ENCODE assay signal across 17 cellular contexts in the genomic region with DNA sequence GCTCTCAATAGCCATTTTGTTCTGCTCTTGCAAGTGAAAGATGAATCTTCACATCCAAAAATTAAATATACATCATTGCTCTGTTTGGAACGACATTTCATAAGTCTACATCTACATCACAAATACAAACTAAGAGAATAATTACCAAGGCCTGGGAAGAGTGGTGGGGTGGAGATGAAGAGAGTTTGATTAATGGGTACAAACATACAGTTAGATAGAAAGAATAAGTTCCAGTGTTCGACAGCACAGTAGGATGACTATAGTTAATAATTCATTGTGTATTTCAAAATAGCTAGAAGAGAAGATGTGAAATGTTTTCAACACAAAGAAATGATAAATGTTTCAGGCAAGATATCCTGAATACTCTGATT. TPM values are rescaled to one million over a fixed set of nuclear protein-coding genes. Genes with fewer than 3 reads are reported as not detected.
DNase-seq lines count a peak whose midpoint lies in the region; ATAC-seq, FAIRE-seq and TF ChIP-seq lines count a peak whose summit lies in the region.
"Had no signal": no experiment of that assay in that cellular context is flagged by ENCODE, and none has a peak within 500 bp of the region (broad histone marks: within the 10 kb centered on the region; RNA-seq: fewer than 3 reads in every experiment).

No MANE protein-coding gene starts in this region.

- H3K79me2 ChIP-seq in astrocyte (ENCODE audit: insufficient read depth, low read length), result no peaks in the 10 kb centered on the region

- H3K27me3 ChIP-seq in BLaER1 (no peaks in the 10 kb centered on the region), astrocyte (ENCODE audit: insufficient read depth, low read length) (no peaks in the 10 kb centered on the region), psoas muscle (ENCODE audit: insufficient read depth in 3 of 3, low read length in 2 of 3) (no peaks in the 10 kb centered on the region)
- H3K27me3 ChIP-seq: BE2C had no signal

- peaks cover 30% of the 10 kb centered on the region for H3K9me3 ChIP-seq in BLaER1
- no peaks in the 10 kb centered on the region for H3K9me3 ChIP-seq in astrocyte (ENCODE audit: insufficient read depth, low read depth, low read length)
- no peaks in the 10 kb centered on the region for H3K9me3 ChIP-seq in psoas muscle
- H3K9me3 ChIP-seq: BE2C, Caco-2 had no signal

- H4K20me1 ChIP-seq in BLaER1 (no peaks in the 10 kb centered on the region), astrocyte (ENCODE audit: insufficient read depth, low read length) (no peaks in the 10 kb centered on the region)

- H3K9ac ChIP-seq in BLaER1 (no peak overlapping the region), astrocyte (ENCODE audit: low read length) (no peak overlapping the region)
- H3K9ac ChIP-seq: KMS-11 had no signal

- no peak overlapping the region for H3K27ac Mint-ChIP-seq in astrocyte (ENCODE audit: unreplicated experiment)
- no peak overlapping the region for H3K27ac Mint-ChIP-seq in activated T-helper 2 cell treated with anti-CD3 and anti-CD28 coated beads, Interferon-gamma antibody, Interleukin-2, Interleukin-4, amounts not matched to agents 10 μg/mL and 5 μg/mL and 100 μg/mL, durations not matched to agents 14 hours and 24 hours and 36 hours
- H3K27ac Mint-ChIP-seq: CD8-positive, alpha-beta memory T cell; H9 had no signal

- ATAC-seq in psoas muscle (no peak), HG03097 (IDR thresholded peaks at IDR 0.05; ENCODE audit: low FRiP score, unreplicated experiment) (no peak)

- H3K4me1 ChIP-seq in BLaER1, result peaks cover 27% of the 10 kb centered on the region
- peaks cover 6% of the 10 kb centered on the region for H3K4me1 ChIP-seq in astrocyte (ENCODE audit: insufficient read depth, low read length)
- peaks cover 14% of the 10 kb centered on the region for H3K4me1 ChIP-seq in psoas muscle
- H3K4me1 ChIP-seq: BE2C had no signal

- peaks cover 3% of the 10 kb centered on the region for H3K4me1 Mint-ChIP-seq in astrocyte (ENCODE audit: low read depth, unreplicated experiment)
- H3K4me1 Mint-ChIP-seq in activated T-helper 2 cell treated with anti-CD3 and anti-CD28 coated beads, Interferon-gamma antibody, Interleukin-2, Interleukin-4, amounts not matched to agents 10 μg/mL and 5 μg/mL and 100 μg/mL, durations not matched to agents 14 hours and 24 hours and 36 hours (ENCODE audit: low read depth), result no peaks in the 10 kb centered on the region
- H3K4me1 Mint-ChIP-seq: CD8-positive, alpha-beta memory T cell; H9 had no signal

- FAIRE-seq in HTR-8/SVneo (lab: Jason Lieb, UNC) (peak; percentile 4), astrocyte (lab: Jason Lieb, UNC) (no peak)
- FAIRE-seq: G401.6, GM12891 had no signal

- H3K36me3 Mint-ChIP-seq in astrocyte (ENCODE audit: low read depth, unreplicated experiment), result no peaks in the 10 kb centered on the region
- no peaks in the 10 kb centered on the region for H3K36me3 Mint-ChIP-seq in activated T-helper 2 cell treated with anti-CD3 and anti-CD28 coated beads, Interferon-gamma antibody, Interleukin-2, Interleukin-4, amounts not matched to agents 10 μg/mL and 5 μg/mL and 100 μg/mL, durations not matched to agents 14 hours and 24 hours and 36 hours (ENCODE audit: low read depth)
- H3K36me3 Mint-ChIP-seq: CD8-positive, alpha-beta memory T cell had no signal

- 92 to 95% (median 94%) methylated on average over 2 of the region's 2 CpGs for WGBS in psoas muscle, 3 donors

- intact Hi-C loops in psoas muscle (cut with DNase I) (no loop called here), posterior vena cava (cut with DNase I) (no loop called here)
- intact Hi-C loops in activated T-helper 2 cell treated with anti-CD3 and anti-CD28 coated beads, Interferon-gamma antibody, Interleukin-2, Interleukin-4, amounts not matched to agents 10 μg/mL and 5 μg/mL and 100 μg/mL, durations not matched to agents 14 hours and 24 hours and 36 hours (cut with micrococcal nuclease), result no loop called here

- H3K27ac ChIP-seq in BLaER1, result peak overlapping the region; percentile 39; the same call in 1 of the 2 replicates
- peak overlapping the region; percentile 19 for H3K27ac ChIP-seq in astrocyte (ENCODE audit: low read depth, low read length)
- peak overlapping the region; percentile 85 for H3K27ac ChIP-seq in psoas muscle
- H3K27ac ChIP-seq: KMS-11 had no signal

- H3K4me2 ChIP-seq in BLaER1 (peak overlapping the region; percentile 55), astrocyte (ENCODE audit: low read length) (peak overlapping the region; percentile 63)
- H3K4me2 ChIP-seq: KMS-11 had no signal

- TF ChIP-seq CTCF in astrocyte (IDR thresholded peaks at IDR 0.05; ENCODE audit: insufficient read depth, low read depth, low read length) (no peak), psoas muscle (IDR thresholded peaks at IDR 0.05) (no peak)

- H3K4me3 ChIP-seq in BLaER1 (no peak overlapping the region), astrocyte (ENCODE audit: insufficient read depth, low read depth, low read length) (no peak overlapping the region), psoas muscle (no peak overlapping the region)

- H3K36me3 ChIP-seq in BLaER1 (0 out of 2 replicates have a peak, but pooled peaks cover 4% of the 10 kb centered on the region), astrocyte (ENCODE audit: insufficient read depth, low read length) (no peaks in the 10 kb centered on the region), psoas muscle (ENCODE audit: insufficient read depth in 1 of 2, low read depth in 1 of 2) (no peaks in the 10 kb centered on the region)
- H3K36me3 ChIP-seq: BE2C had no signal

- DNase-seq in HTR-8/SVneo (ENCODE audit: insufficient read length, low spot score) (no peak), astrocyte (ENCODE audit: low read depth) (no peak), psoas muscle (no peak), posterior vena cava (ENCODE audit: low spot score) (no peak), NCI-H1417 (lab: John Stamatoyannopoulos, UW) (no peak)
- DNase-seq in activated T-helper 2 cell treated with anti-CD3 and anti-CD28 coated beads, Interferon-gamma antibody, Interleukin-2, Interleukin-4, amounts not matched to agents 10 μg/mL and 5 μg/mL and 100 μg/mL, durations not matched to agents 14 hours and 24 hours and 36 hours (ENCODE audit: low spot score), result no peak
- DNase-seq: BE2C; Caco-2; CD8-positive, alpha-beta memory T cell; GOT3; H9 had no signal

- peaks cover 2% of the 10 kb centered on the region for H3K27me3 Mint-ChIP-seq in astrocyte (ENCODE audit: low read depth, unreplicated experiment)
- H3K27me3 Mint-ChIP-seq in activated T-helper 2 cell treated with anti-CD3 and anti-CD28 coated beads, Interferon-gamma antibody, Interleukin-2, Interleukin-4, amounts not matched to agents 10 μg/mL and 5 μg/mL and 100 μg/mL, durations not matched to agents 14 hours and 24 hours and 36 hours (ENCODE audit: low read depth), result no peaks in the 10 kb centered on the region

- no peak overlapping the region for H3K4me3 Mint-ChIP-seq in astrocyte (ENCODE audit: unreplicated experiment)
- H3K4me3 Mint-ChIP-seq in activated T-helper 2 cell treated with anti-CD3 and anti-CD28 coated beads, Interferon-gamma antibody, Interleukin-2, Interleukin-4, amounts not matched to agents 10 μg/mL and 5 μg/mL and 100 μg/mL, durations not matched to agents 14 hours and 24 hours and 36 hours (ENCODE audit: low read depth), result no peak overlapping the region
- H3K4me3 Mint-ChIP-seq: CD8-positive, alpha-beta memory T cell; H9 had no signal

- H2AFZ ChIP-seq in astrocyte (ENCODE audit: low read depth, low read length), result no peak overlapping the region

- H3K9me3 Mint-ChIP-seq in astrocyte (ENCODE audit: unreplicated experiment), result peaks cover 3% of the 10 kb centered on the region
- H3K9me3 Mint-ChIP-seq in activated T-helper 2 cell treated with anti-CD3 and anti-CD28 coated beads, Interferon-gamma antibody, Interleukin-2, Interleukin-4, amounts not matched to agents 10 μg/mL and 5 μg/mL and 100 μg/mL, durations not matched to agents 14 hours and 24 hours and 36 hours, result no peaks in the 10 kb centered on the region
- H3K9me3 Mint-ChIP-seq: CD8-positive, alpha-beta memory T cell; H9; HFFc6 had no signal

RNA-seq across cellular contexts. Expression of a gene that starts 38.0 kb away (rescaled TPM):
- total RNA-seq in astrocyte (49.1 and 55.3 TPM in 2 replicates), psoas muscle (100 to 1,000 TPM; 344 to 452 (median 385) TPM), posterior vena cava (10 to 100 TPM; 30.2 to 35.6 TPM)
- 100 to 1,000 TPM; 176 to 211 (median 202) TPM for polyA plus RNA-seq in psoas muscle
- total RNA-seq in activated T-helper 2 cell treated with anti-CD3 and anti-CD28 coated beads, Interferon-gamma antibody, Interleukin-2, Interleukin-4, amounts not matched to agents 10 μg/mL and 5 μg/mL and 100 μg/mL, durations not matched to agents 14 hours and 24 hours and 36 hours, result not detected in 2 replicates
- total RNA-seq: CD8-positive, alpha-beta memory T cell had no signal

Comparison
In these comparisons a context has a peak if more than half of its experiments do, and no peak if none do; other contexts are left out.
1. H3K27ac ChIP-seq: peak in every context shown above with its lines; median percentile 85 in psoas muscle; 39 in BLaER1; 19 in astrocyte.
2. RNA of a gene that starts 38.0 kb away (total RNA-seq): 344 to 452 TPM in psoas muscle, 49.1 to 55.3 TPM in astrocyte and 30.2 to 35.6 TPM in posterior vena cava; not detected in activated T-helper 2 cell treated with anti-CD3 and anti-CD28 coated beads, Interferon-gamma antibody, Interleukin-2, Interleukin-4, amounts not matched to agents 10 μg/mL and 5 μg/mL and 100 μg/mL, durations not matched to agents 14 hours and 24 hours and 36 hours; every median in the first group is over 10 times any median in the second.